Comparison of ENCODE assay signal across 1 cellular context in the genomic region with DNA sequence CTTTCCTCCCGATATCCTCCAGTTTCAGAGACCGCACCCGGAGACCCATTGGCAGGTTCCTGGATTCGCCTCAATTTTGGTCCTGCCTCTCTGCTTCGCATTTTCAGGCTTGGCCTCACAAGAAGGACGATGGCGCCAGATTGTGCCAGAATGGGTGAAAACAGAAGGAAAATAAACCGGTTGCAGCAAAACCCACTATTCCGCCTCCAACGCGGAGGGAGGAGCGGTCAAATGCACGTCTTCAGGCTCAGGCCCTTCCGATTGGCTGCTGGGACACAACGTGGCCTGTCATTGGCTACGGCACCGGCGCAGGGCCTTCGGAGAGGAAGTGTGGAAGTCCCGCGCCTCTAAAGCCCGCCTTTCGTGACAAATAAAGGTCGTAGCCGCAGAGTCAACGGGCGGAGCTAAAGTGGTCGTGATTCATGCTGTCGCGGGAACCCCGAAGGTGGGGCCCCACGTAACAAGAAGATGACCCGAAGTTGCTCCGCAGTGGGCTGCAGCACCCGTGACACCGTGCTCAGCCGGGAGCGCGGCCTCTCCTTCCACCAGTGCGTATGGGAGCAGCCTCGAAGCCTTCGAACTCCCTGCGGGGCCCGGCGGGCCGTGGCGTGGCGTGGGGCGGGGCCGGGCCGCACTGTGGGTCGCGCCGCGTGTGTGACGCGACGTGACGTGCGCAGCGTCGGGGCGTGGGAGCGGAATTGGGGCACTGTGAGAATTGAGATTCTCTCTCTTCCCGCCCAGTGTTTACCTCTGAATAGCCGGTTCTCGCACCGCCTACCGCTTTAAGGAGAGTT.
TF ChIP-seq lines count a peak whose summit lies in the region.

A gene with protein sequence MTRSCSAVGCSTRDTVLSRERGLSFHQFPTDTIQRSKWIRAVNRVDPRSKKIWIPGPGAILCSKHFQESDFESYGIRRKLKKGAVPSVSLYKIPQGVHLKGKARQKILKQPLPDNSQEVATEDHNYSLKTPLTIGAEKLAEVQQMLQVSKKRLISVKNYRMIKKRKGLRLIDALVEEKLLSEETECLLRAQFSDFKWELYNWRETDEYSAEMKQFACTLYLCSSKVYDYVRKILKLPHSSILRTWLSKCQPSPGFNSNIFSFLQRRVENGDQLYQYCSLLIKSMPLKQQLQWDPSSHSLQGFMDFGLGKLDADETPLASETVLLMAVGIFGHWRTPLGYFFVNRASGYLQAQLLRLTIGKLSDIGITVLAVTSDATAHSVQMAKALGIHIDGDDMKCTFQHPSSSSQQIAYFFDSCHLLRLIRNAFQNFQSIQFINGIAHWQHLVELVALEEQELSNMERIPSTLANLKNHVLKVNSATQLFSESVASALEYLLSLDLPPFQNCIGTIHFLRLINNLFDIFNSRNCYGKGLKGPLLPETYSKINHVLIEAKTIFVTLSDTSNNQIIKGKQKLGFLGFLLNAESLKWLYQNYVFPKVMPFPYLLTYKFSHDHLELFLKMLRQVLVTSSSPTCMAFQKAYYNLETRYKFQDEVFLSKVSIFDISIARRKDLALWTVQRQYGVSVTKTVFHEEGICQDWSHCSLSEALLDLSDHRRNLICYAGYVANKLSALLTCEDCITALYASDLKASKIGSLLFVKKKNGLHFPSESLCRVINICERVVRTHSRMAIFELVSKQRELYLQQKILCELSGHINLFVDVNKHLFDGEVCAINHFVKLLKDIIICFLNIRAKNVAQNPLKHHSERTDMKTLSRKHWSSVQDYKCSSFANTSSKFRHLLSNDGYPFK (plus strand): TSS at position 401 of the 794 bp plus-strand sequence. CDS start 68 bp downstream, at position 469.

TF ChIP-seq in HepG2, 621 proteins besides CTCF, POLR2A, EP300 and RAD21 (continued from another document and continues in another):
- TF ChIP-seq, protein P1, sequence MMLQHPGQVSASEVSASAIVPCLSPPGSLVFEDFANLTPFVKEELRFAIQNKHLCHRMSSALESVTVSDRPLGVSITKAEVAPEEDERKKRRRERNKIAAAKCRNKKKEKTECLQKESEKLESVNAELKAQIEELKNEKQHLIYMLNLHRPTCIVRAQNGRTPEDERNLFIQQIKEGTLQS (CRISPR knock-in tag; IDR thresholded peaks at IDR 0.05): no peak
- peak; percentile 93 for TF ChIP-seq GABPB1 (CRISPR knock-in tag; IDR thresholded peaks at IDR 0.05)
- TF ChIP-seq TBX3 (IDR thresholded peaks at IDR 0.05; ENCODE audit: borderline replicate concordance): no peak
- peak; percentile 36; the same call in 1 of the 2 replicates for TF ChIP-seq ZNF121 (CRISPR knock-in tag; IDR thresholded peaks at IDR 0.05)
- peak; percentile 85 for TF ChIP-seq PHF8 (CRISPR knock-in tag; IDR thresholded peaks at IDR 0.05)
- TF ChIP-seq ZNF543 (CRISPR knock-in tag; IDR thresholded peaks at IDR 0.05): peak; percentile 70; the same call in 1 of the 2 replicates
- TF ChIP-seq HMGA1 (CRISPR knock-in tag; conservative IDR thresholded peaks at IDR 0.05): no peak
- TF ChIP-seq FOSL1 (CRISPR knock-in tag; IDR thresholded peaks at IDR 0.05; ENCODE audit: borderline replicate concordance): no peak
- TF ChIP-seq FOXC1 (CRISPR knock-in tag; IDR thresholded peaks at IDR 0.05; ENCODE audit: borderline replicate concordance): peak; percentile 80
- TF ChIP-seq REPIN1 (CRISPR knock-in tag; IDR thresholded peaks at IDR 0.05; ENCODE audit: borderline replicate concordance, low read depth): peak; percentile 91
- TF ChIP-seq CAMTA2 (CRISPR knock-in tag; IDR thresholded peaks at IDR 0.05; ENCODE audit: borderline replicate concordance): peak; percentile 7; the same call in 1 of the 2 replicates
- peak; percentile 93 for TF ChIP-seq ZNF607 (CRISPR knock-in tag; IDR thresholded peaks at IDR 0.05; ENCODE audit: borderline replicate concordance)
- TF ChIP-seq NR2F6 (IDR thresholded peaks at IDR 0.05): peak; percentile 45; the same call in 1 of the 2 replicates
- TF ChIP-seq NR2F6 (CRISPR knock-in tag; IDR thresholded peaks at IDR 0.05): peak; percentile 47; the same call in 1 of the 2 replicates
- peak; percentile 42; the same call in 1 of the 2 replicates for TF ChIP-seq ZNF562 (CRISPR knock-in tag; IDR thresholded peaks at IDR 0.05; ENCODE audit: borderline replicate concordance)
- TF ChIP-seq, protein P2, sequence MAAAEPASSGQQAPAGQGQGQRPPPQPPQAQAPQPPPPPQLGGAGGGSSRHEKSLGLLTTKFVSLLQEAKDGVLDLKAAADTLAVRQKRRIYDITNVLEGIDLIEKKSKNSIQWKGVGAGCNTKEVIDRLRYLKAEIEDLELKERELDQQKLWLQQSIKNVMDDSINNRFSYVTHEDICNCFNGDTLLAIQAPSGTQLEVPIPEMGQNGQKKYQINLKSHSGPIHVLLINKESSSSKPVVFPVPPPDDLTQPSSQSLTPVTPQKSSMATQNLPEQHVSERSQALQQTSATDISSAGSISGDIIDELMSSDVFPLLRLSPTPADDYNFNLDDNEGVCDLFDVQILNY (CRISPR knock-in tag; conservative IDR thresholded peaks at IDR 0.05): peak; percentile 52; the same call in 1 of the 2 replicates
- 0 out of 2 replicates have a peak, but pooled peaks have one; percentile 55 for TF ChIP-seq ZFYVE20 (CRISPR knock-in tag; IDR thresholded peaks at IDR 0.05; ENCODE audit: borderline replicate concordance, low read depth)
- TF ChIP-seq THAP11 (CRISPR knock-in tag; IDR thresholded peaks at IDR 0.05): peak; percentile 59; the same call in 1 of the 2 replicates
- peak; percentile 49; the same call in 1 of the 2 replicates for TF ChIP-seq SP5 (CRISPR knock-in tag; IDR thresholded peaks at IDR 0.05; ENCODE audit: borderline replicate concordance, low read depth)
- TF ChIP-seq, protein P3, sequence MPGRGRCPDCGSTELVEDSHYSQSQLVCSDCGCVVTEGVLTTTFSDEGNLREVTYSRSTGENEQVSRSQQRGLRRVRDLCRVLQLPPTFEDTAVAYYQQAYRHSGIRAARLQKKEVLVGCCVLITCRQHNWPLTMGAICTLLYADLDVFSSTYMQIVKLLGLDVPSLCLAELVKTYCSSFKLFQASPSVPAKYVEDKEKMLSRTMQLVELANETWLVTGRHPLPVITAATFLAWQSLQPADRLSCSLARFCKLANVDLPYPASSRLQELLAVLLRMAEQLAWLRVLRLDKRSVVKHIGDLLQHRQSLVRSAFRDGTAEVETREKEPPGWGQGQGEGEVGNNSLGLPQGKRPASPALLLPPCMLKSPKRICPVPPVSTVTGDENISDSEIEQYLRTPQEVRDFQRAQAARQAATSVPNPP (CRISPR knock-in tag; IDR thresholded peaks at IDR 0.05): peak; percentile 50; the same call in 1 of the 2 replicates
- no peak for TF ChIP-seq ATF5 (CRISPR knock-in tag; IDR thresholded peaks at IDR 0.05; ENCODE audit: low read depth)
- no peak for TF ChIP-seq EEA1 (CRISPR knock-in tag; IDR thresholded peaks at IDR 0.05; ENCODE audit: borderline replicate concordance)
- TF ChIP-seq CERS6 (CRISPR knock-in tag; IDR thresholded peaks at IDR 0.05): no peak
- peak; percentile 95 for TF ChIP-seq GMEB1 (CRISPR knock-in tag; IDR thresholded peaks at IDR 0.05; ENCODE audit: borderline replicate concordance)
- TF ChIP-seq NR2F1 (CRISPR knock-in tag; IDR thresholded peaks at IDR 0.05): peak; percentile 33 to 38; a peak in 1 of 4 replicates
- TF ChIP-seq, protein P4, sequence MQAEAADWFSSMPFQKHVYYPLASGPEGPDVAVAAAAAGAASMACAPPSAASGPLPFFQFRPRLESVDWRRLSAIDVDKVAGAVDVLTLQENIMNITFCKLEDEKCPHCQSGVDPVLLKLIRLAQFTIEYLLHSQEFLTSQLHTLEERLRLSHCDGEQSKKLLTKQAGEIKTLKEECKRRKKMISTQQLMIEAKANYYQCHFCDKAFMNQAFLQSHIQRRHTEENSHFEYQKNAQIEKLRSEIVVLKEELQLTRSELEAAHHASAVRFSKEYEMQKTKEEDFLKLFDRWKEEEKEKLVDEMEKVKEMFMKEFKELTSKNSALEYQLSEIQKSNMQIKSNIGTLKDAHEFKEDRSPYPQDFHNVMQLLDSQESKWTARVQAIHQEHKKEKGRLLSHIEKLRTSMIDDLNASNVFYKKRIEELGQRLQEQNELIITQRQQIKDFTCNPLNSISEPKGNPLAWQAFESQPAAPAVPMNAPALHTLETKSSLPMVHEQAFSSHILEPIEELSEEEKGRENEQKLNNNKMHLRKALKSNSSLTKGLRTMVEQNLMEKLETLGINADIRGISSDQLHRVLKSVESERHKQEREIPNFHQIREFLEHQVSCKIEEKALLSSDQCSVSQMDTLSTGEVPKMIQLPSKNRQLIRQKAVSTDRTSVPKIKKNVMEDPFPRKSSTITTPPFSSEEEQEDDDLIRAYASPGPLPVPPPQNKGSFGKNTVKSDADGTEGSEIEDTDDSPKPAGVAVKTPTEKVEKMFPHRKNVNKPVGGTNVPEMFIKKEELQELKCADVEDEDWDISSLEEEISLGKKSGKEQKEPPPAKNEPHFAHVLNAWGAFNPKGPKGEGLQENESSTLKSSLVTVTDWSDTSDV (CRISPR knock-in tag; IDR thresholded peaks at IDR 0.05): no peak
- 0 out of 2 replicates have a peak, but pooled peaks have one; percentile 33 for TF ChIP-seq ZNF30 (CRISPR knock-in tag; IDR thresholded peaks at IDR 0.05)
- no peak for TF ChIP-seq ZNF296 (CRISPR knock-in tag; conservative IDR thresholded peaks at IDR 0.05)
- TF ChIP-seq, protein P5, sequence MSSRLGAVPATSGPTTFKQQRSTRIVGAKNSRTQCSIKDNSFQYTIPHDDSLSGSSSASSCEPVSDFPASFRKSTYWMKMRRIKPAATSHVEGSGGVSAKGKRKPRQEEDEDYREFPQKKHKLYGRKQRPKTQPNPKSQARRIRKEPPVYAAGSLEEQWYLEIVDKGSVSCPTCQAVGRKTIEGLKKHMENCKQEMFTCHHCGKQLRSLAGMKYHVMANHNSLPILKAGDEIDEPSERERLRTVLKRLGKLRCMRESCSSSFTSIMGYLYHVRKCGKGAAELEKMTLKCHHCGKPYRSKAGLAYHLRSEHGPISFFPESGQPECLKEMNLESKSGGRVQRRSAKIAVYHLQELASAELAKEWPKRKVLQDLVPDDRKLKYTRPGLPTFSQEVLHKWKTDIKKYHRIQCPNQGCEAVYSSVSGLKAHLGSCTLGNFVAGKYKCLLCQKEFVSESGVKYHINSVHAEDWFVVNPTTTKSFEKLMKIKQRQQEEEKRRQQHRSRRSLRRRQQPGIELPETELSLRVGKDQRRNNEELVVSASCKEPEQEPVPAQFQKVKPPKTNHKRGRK (CRISPR knock-in tag; IDR thresholded peaks at IDR 0.05): no peak
- no peak for TF ChIP-seq NCOA5 (CRISPR knock-in tag; IDR thresholded peaks at IDR 0.05)
- TF ChIP-seq HOXA3 (CRISPR knock-in tag; IDR thresholded peaks at IDR 0.05): peak; percentile 99
- TF ChIP-seq YEATS4 (CRISPR knock-in tag; IDR thresholded peaks at IDR 0.05; ENCODE audit: borderline replicate concordance): peak; percentile 98
- no peak for TF ChIP-seq ZNF761 (CRISPR knock-in tag; conservative IDR thresholded peaks at IDR 0.05)
- TF ChIP-seq, protein P6, sequence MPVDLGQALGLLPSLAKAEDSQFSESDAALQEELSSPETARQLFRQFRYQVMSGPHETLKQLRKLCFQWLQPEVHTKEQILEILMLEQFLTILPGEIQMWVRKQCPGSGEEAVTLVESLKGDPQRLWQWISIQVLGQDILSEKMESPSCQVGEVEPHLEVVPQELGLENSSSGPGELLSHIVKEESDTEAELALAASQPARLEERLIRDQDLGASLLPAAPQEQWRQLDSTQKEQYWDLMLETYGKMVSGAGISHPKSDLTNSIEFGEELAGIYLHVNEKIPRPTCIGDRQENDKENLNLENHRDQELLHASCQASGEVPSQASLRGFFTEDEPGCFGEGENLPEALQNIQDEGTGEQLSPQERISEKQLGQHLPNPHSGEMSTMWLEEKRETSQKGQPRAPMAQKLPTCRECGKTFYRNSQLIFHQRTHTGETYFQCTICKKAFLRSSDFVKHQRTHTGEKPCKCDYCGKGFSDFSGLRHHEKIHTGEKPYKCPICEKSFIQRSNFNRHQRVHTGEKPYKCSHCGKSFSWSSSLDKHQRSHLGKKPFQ (CRISPR knock-in tag; IDR thresholded peaks at IDR 0.05; ENCODE audit: insufficient replicate concordance): no peak
- TF ChIP-seq ARNT (IDR thresholded peaks at IDR 0.05): no peak
- no peak for TF ChIP-seq ZNF282 (IDR thresholded peaks at IDR 0.05; ENCODE audit: partially characterized antibody)
